ENCODE assay signal across 8 cellular contexts in the genomic region with DNA sequence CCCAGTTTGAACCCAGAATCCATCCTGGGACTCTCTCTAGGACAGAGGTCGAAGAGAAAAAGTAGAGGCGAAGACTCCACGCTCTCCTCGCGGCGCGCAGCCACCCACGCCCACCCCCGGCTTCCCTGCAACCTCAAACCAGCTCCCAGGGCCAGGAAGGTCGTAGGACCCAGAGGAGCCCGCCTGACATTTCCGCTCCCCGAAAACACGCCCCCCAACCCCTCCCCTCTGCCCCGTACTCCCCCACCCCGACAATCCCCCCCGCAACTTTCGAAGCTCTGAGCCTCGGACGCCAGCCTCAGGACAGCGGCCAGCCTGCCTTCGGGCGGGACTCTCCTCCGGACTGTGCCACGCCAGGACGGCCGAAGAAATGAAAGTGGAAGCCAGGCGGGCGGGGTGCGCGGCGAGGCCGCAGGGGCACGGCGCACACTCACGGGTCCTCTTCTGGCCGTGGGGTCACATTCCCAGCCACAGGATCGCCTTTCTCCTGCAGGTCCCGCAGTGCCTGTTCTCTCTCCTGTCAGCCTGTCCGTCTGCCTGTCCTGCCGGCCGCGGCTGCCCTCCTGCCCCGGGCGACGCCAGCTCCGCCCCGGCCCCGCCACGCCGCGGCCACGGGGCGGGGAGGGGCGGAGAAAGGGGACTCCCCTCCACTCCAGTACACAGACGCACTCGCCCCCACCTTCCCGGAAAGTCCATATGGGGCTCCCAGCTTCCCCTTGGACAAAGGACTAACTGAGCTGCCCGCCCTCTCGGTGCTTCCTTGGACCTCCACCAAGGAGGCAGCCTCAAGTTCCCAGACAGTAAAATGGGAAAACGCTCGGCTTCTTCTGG. TPM values are rescaled to one million over a fixed set of nuclear protein-coding genes. Genes with fewer than 3 reads are reported as not detected.
DNase-seq lines count a peak whose midpoint lies in the region; ATAC-seq and TF ChIP-seq lines count a peak whose summit lies in the region.

A gene (minus strand): TSS at position 535 of the 831 bp plus-strand sequence. CDS start 3,490 bp downstream, outside the sequence.

- peaks cover 51% of the 10 kb centered on the region for H3K4me1 Mint-ChIP-seq in activated CD4-positive, alpha-beta memory T cell treated with anti-CD3 and anti-CD28 coated beads for 36 hours (ENCODE audit: low read depth)

- peak; percentile 92 to 94 for ATAC-seq in lower lobe of right lung
- no peak for ATAC-seq in GM18519 (IDR thresholded peaks at IDR 0.05; ENCODE audit: low FRiP score, unreplicated experiment)

- H3K27me3 Mint-ChIP-seq in activated CD4-positive, alpha-beta memory T cell treated with anti-CD3 and anti-CD28 coated beads for 36 hours, result no peaks in the 10 kb centered on the region

- peak within 1 kb of the TSS; percentile 81 for H3K27ac Mint-ChIP-seq in activated CD4-positive, alpha-beta memory T cell treated with anti-CD3 and anti-CD28 coated beads for 36 hours

- H3K4me3 Mint-ChIP-seq in activated CD4-positive, alpha-beta memory T cell treated with anti-CD3 and anti-CD28 coated beads for 36 hours, result peak within 1 kb of the TSS; percentile 86

- DNase-seq in GM10266 (ENCODE audit: extremely low spot score) (peak; percentile 85), HCEC 1CT (peak; percentile 74), NCI-H2029 (lab: John Stamatoyannopoulos, UW) (peak; percentile 64), ecto neural progenitor cell (ENCODE audit: low spot score) (peak; percentile 81), lower lobe of right lung (peak; percentile 88)
- peak; percentile 79 for DNase-seq in activated CD4-positive, alpha-beta memory T cell treated with anti-CD3 and anti-CD28 coated beads for 36 hours
- peak; percentile 33 to 71 (median 36) for DNase-seq in stimulated activated CD4-positive, alpha-beta T cell treated with anti-CD3 and anti-CD28 coated beads, TNF-alpha, amount 100 ng/mL, for 24 hours (ENCODE audit: low read depth in 3 of 3)

- peak within 1 kb of the TSS; percentile 92 for H3K27ac ChIP-seq in lower lobe of right lung

- CTCF ChIA-PET in activated CD4-positive, alpha-beta memory T cell treated with anti-CD3 and anti-CD28 coated beads for 36 hours (lab: Charles Lee), result interaction anchor here (0.7 to 2.8 kb wide), 5 partner anchors 12 to 109 kb away, joined by 3 to 16 read pairs (median 3); a partner anchor contains a TSS

- POLR2A ChIA-PET in activated CD4-positive, alpha-beta memory T cell treated with anti-CD3 and anti-CD28 coated beads for 36 hours (lab: Charles Lee), result interaction anchor here (0.7 to 5.5 kb wide), 7 partner anchors 12 to 184 kb away, joined by 3 to 47 read pairs (median 4); a partner anchor contains a TSS

- no peaks in the 10 kb centered on the region for H3K27me3 ChIP-seq in lower lobe of right lung (ENCODE audit: low read depth)

- intact Hi-C loops in activated CD4-positive, alpha-beta memory T cell treated with anti-CD3 and anti-CD28 coated beads for 36 hours (cut with micrococcal nuclease), result loop anchor here (1.0 to 5.0 kb wide), 3 partner anchors 12 to 102 kb away; a partner anchor contains a TSS
- intact Hi-C loops in lower lobe of right lung (cut with DNase I), result no loop called here

- H3K4me3 ChIP-seq in lower lobe of right lung, result peak within 1 kb of the TSS; percentile 84

- no peak for TF ChIP-seq CTCF in GM10266 (IDR thresholded peaks at IDR 0.05; ENCODE audit: control insufficient read depth, insufficient read depth, low read depth, missing control alignments)
- TF ChIP-seq CTCF in lower lobe of right lung (IDR thresholded peaks at IDR 0.05), result no peak

- peaks cover 15% of the 10 kb centered on the region for H3K36me3 ChIP-seq in lower lobe of right lung

- peaks cover 54% of the 10 kb centered on the region for H3K4me1 ChIP-seq in lower lobe of right lung

- no peaks in the 10 kb centered on the region for H3K9me3 ChIP-seq in lower lobe of right lung

- no peaks in the 10 kb centered on the region for H3K36me3 Mint-ChIP-seq in activated CD4-positive, alpha-beta memory T cell treated with anti-CD3 and anti-CD28 coated beads for 36 hours

- no peaks in the 10 kb centered on the region for H3K9me3 Mint-ChIP-seq in activated CD4-positive, alpha-beta memory T cell treated with anti-CD3 and anti-CD28 coated beads for 36 hours

RNA-seq across cellular contexts. Expression of the gene that starts here (rescaled TPM):
- 1 to 10 TPM; 8.2 to 10.0 TPM for total RNA-seq in activated CD4-positive, alpha-beta memory T cell treated with anti-CD3 and anti-CD28 coated beads for 36 hours
- 30.2 TPM for total RNA-seq in lower lobe of right lung

Comparison
In these comparisons a context has a peak if more than half of its experiments do, and no peak if none do; other contexts are left out.
1. DNase-seq: peak in every context shown above with its lines; median percentile 88 in lower lobe of right lung; 85 in GM10266; 81 in ecto neural progenitor cell; 79 in activated CD4-positive, alpha-beta memory T cell treated with anti-CD3 and anti-CD28 coated beads for 36 hours; 74 in HCEC 1CT; 64 in NCI-H2029; 36 in stimulated activated CD4-positive, alpha-beta T cell treated with anti-CD3 and anti-CD28 coated beads, TNF-alpha, amount 100 ng/mL, for 24 hours.